8 cellular contexts compared by ENCODE assay signal in genomic region chr13:95834134-95834765, GRCh38.
DNase-seq lines count a peak whose midpoint lies in the region; ATAC-seq lines count a peak whose summit lies in the region.

No MANE protein-coding gene starts in this region.

- ATAC-seq in GM18870 (IDR thresholded peaks at IDR 0.05; ENCODE audit: unreplicated experiment) (peak; percentile 76), HG03159 (IDR thresholded peaks at IDR 0.05; ENCODE audit: unreplicated experiment) (peak; percentile 91)

- DNase-seq in Ammon's horn (ENCODE audit: low spot score) (peak; percentile 79), NCI-H526 (lab: John Stamatoyannopoulos, UW) (peak; percentile 59 to 84), medulla oblongata (ENCODE audit: extremely low spot score) (peak; percentile 84)
- DNase-seq in activated CD4-positive, alpha-beta T cell treated with anti-CD3 and anti-CD28 coated beads, Interleukin-2, amount 50 U/mL, for 48 hours, result peak; percentile 61 to 66
- DNase-seq in effector CD4-positive, alpha-beta T cell, result peak; percentile 47
- DNase-seq in stimulated activated CD8-positive, alpha-beta memory T cell treated with anti-CD3 and anti-CD28 coated beads, Interleukin-15, amount 100 ng/mL, for 24 hours (ENCODE audit: low read depth), result peak; percentile 21

Comparison
In these comparisons a context has a peak if more than half of its experiments do, and no peak if none do; other contexts are left out.
1. Peak in every context shown above with its lines: DNase-seq and ATAC-seq.
2. DNase-seq: peak in every context shown above with its lines; median percentile 84 in medulla oblongata; 79 in Ammon's horn; 72 in NCI-H526; 64 in activated CD4-positive, alpha-beta T cell treated with anti-CD3 and anti-CD28 coated beads, Interleukin-2, amount 50 U/mL, for 48 hours; 47 in effector CD4-positive, alpha-beta T cell; 21 in stimulated activated CD8-positive, alpha-beta memory T cell treated with anti-CD3 and anti-CD28 coated beads, Interleukin-15, amount 100 ng/mL, for 24 hours.